ENCODE assay signal across 9 cellular contexts in genomic region chr6:75735491-75736186, GRCh38. TPM values are rescaled to one million over a fixed set of nuclear protein-coding genes. Genes with fewer than 3 reads are reported as not detected.
DNase-seq lines count a peak whose midpoint lies in the region; ATAC-seq lines count a peak whose summit lies in the region.
"Had no signal": no experiment of that assay in that cellular context is flagged by ENCODE, and none has a peak within 500 bp of the region (broad histone marks: within the 10 kb centered on the region; RNA-seq: fewer than 3 reads in every experiment).

No MANE protein-coding gene starts in this region.

- ATAC-seq in GM18858 (IDR thresholded peaks at IDR 0.05; ENCODE audit: unreplicated experiment): peak; percentile 90
- ATAC-seq in HG02798 (IDR thresholded peaks at IDR 0.05; ENCODE audit: poor library complexity, unreplicated experiment): peak; percentile 83

- H2BK5ac ChIP-seq in mesenchymal stem cell (ENCODE audit: low read depth, low read length, poor library complexity, severe bottlenecking): no peak overlapping the region

- no peak overlapping the region for H3K23ac ChIP-seq in mesenchymal stem cell (ENCODE audit: low read length in 2 of 2)

- no peaks in the 10 kb centered on the region for H3K4me1 Mint-ChIP-seq in activated T-helper 2 cell treated with anti-CD3 and anti-CD28 coated beads, Interferon-gamma antibody, Interleukin-2, Interleukin-4, amounts not matched to agents 10 μg/mL and 5 μg/mL and 100 μg/mL, durations not matched to agents 14 hours and 24 hours and 36 hours (ENCODE audit: low read depth)

- no peak overlapping the region for H3K4me3 Mint-ChIP-seq in activated T-helper 2 cell treated with anti-CD3 and anti-CD28 coated beads, Interferon-gamma antibody, Interleukin-2, Interleukin-4, amounts not matched to agents 10 μg/mL and 5 μg/mL and 100 μg/mL, durations not matched to agents 14 hours and 24 hours and 36 hours (ENCODE audit: low read depth)
- H3K4me3 Mint-ChIP-seq: activated T-cell treated with anti-CD3 and anti-CD28 coated beads, Interleukin-2, amount 50 U/mL, for 24 hours had no signal

- H3K9ac ChIP-seq in mesenchymal stem cell (ENCODE audit: low read length): peak overlapping the region; percentile 51

- WGBS in mesenchymal stem cell: no CpG with 5 or more reads among the region's 1 CpG

- H3K9me3 ChIP-seq in mesenchymal stem cell (ENCODE audit: control insufficient read depth, low read length): no peaks in the 10 kb centered on the region

- H3K36me3 ChIP-seq in mesenchymal stem cell (ENCODE audit: control insufficient read depth in 1 of 2, insufficient read depth in 2 of 2, low read depth in 1 of 2, low read length in 2 of 2): no peaks in the 10 kb centered on the region

- peak overlapping the region; percentile 84 for H3K27ac ChIP-seq in mesenchymal stem cell (ENCODE audit: low read length, poor library complexity, severe bottlenecking)

- H3K79me1 ChIP-seq in mesenchymal stem cell (replicated peaks; ENCODE audit: low read length, poor library complexity, severe bottlenecking): no peaks in the 10 kb centered on the region

- H2BK15ac ChIP-seq in mesenchymal stem cell (ENCODE audit: low read depth, poor library complexity, severe bottlenecking): no peak overlapping the region

- H3K27ac Mint-ChIP-seq in activated T-helper 2 cell treated with anti-CD3 and anti-CD28 coated beads, Interferon-gamma antibody, Interleukin-2, Interleukin-4, amounts not matched to agents 10 μg/mL and 5 μg/mL and 100 μg/mL, durations not matched to agents 14 hours and 24 hours and 36 hours: no peak overlapping the region
- H3K27ac Mint-ChIP-seq: activated T-cell treated with anti-CD3 and anti-CD28 coated beads, Interleukin-2, amount 50 U/mL, for 24 hours had no signal

- peaks cover 7% of the 10 kb centered on the region for H3K27me3 Mint-ChIP-seq in activated T-helper 2 cell treated with anti-CD3 and anti-CD28 coated beads, Interferon-gamma antibody, Interleukin-2, Interleukin-4, amounts not matched to agents 10 μg/mL and 5 μg/mL and 100 μg/mL, durations not matched to agents 14 hours and 24 hours and 36 hours (ENCODE audit: low read depth)
- H3K27me3 Mint-ChIP-seq: activated T-cell treated with anti-CD3 and anti-CD28 coated beads, Interleukin-2, amount 50 U/mL, for 24 hours had no signal

- peak overlapping the region; percentile 27 for H3K4me2 ChIP-seq in mesenchymal stem cell (ENCODE audit: low read length, poor library complexity, severe bottlenecking)

- no peak overlapping the region for H2BK12ac ChIP-seq in mesenchymal stem cell (ENCODE audit: low read length in 2 of 2)

- no peak overlapping the region for H3K4ac ChIP-seq in mesenchymal stem cell (ENCODE audit: low read depth in 1 of 2, low read length in 2 of 2)

- H3K4me1 ChIP-seq in mesenchymal stem cell (ENCODE audit: control insufficient read depth, insufficient read depth, low read depth, low read length): no peaks in the 10 kb centered on the region

- no peak overlapping the region for H4K8ac ChIP-seq in mesenchymal stem cell (ENCODE audit: low read length)

- H3K4me3 ChIP-seq in mesenchymal stem cell (ENCODE audit: insufficient read depth in 1 of 2, low read depth in 1 of 2, low read length in 2 of 2): no peak overlapping the region

- H3K18ac ChIP-seq in mesenchymal stem cell (ENCODE audit: low read depth in 1 of 2, low read length in 2 of 2): no peak overlapping the region

- peak; percentile 27 for DNase-seq in OCI-M1 (lab: John Stamatoyannopoulos, UW)
- peak; percentile 67 for DNase-seq in mesenchymal stem cell
- DNase-seq in posterior cingulate gyrus: no peak
- no peak for DNase-seq in NK-92 treated with Interleukin-12 subunit alpha and Interleukin-12 subunit beta, amount 100 ng/mL, for 24 hours (lab: John Stamatoyannopoulos, UW)
- DNase-seq in NCI-H226: no peak
- DNase-seq in activated T-helper 2 cell treated with anti-CD3 and anti-CD28 coated beads, Interferon-gamma antibody, Interleukin-2, Interleukin-4, amounts not matched to agents 10 μg/mL and 5 μg/mL and 100 μg/mL, durations not matched to agents 14 hours and 24 hours and 36 hours (ENCODE audit: low spot score): no peak
- DNase-seq: activated T-cell treated with anti-CD3 and anti-CD28 coated beads, Interleukin-2, amount 50 U/mL, for 24 hours had no signal

- no peaks in the 10 kb centered on the region for H3K9me3 Mint-ChIP-seq in activated T-helper 2 cell treated with anti-CD3 and anti-CD28 coated beads, Interferon-gamma antibody, Interleukin-2, Interleukin-4, amounts not matched to agents 10 μg/mL and 5 μg/mL and 100 μg/mL, durations not matched to agents 14 hours and 24 hours and 36 hours
- H3K9me3 Mint-ChIP-seq: activated T-cell treated with anti-CD3 and anti-CD28 coated beads, Interleukin-2, amount 50 U/mL, for 24 hours had no signal

- no peak overlapping the region for H4K91ac ChIP-seq in mesenchymal stem cell (ENCODE audit: low read length)

- H2BK120ac ChIP-seq in mesenchymal stem cell (ENCODE audit: low read depth, low read length): no peak overlapping the region

- H2AK5ac ChIP-seq in mesenchymal stem cell (ENCODE audit: low read length, severe bottlenecking): no peak overlapping the region

- intact Hi-C loops in posterior cingulate gyrus (cut with DNase I): no loop called here
- intact Hi-C loops in activated T-helper 2 cell treated with anti-CD3 and anti-CD28 coated beads, Interferon-gamma antibody, Interleukin-2, Interleukin-4, amounts not matched to agents 10 μg/mL and 5 μg/mL and 100 μg/mL, durations not matched to agents 14 hours and 24 hours and 36 hours (cut with micrococcal nuclease): no loop called here

- H3K27me3 ChIP-seq in mesenchymal stem cell (ENCODE audit: control insufficient read depth in 1 of 2, insufficient read depth in 1 of 2, low read length in 2 of 2): no peaks in the 10 kb centered on the region

- H3K36me3 Mint-ChIP-seq in activated T-helper 2 cell treated with anti-CD3 and anti-CD28 coated beads, Interferon-gamma antibody, Interleukin-2, Interleukin-4, amounts not matched to agents 10 μg/mL and 5 μg/mL and 100 μg/mL, durations not matched to agents 14 hours and 24 hours and 36 hours (ENCODE audit: low read depth): no peaks in the 10 kb centered on the region

- no peak overlapping the region for H2AFZ ChIP-seq in mesenchymal stem cell (ENCODE audit: low read depth, low read length)

- H3K14ac ChIP-seq in mesenchymal stem cell (ENCODE audit: low read length in 2 of 2): no peak overlapping the region

RNA-seq across cellular contexts. Expression of gene MYO6, which starts 13.4 kb away (rescaled TPM):
- polyA plus RNA-seq in mesenchymal stem cell (2013, experiment 1 of 2): 60.7 TPM
- 60.0 TPM for polyA plus RNA-seq in mesenchymal stem cell (2013, experiment 2 of 2)
- total RNA-seq in activated T-helper 2 cell treated with anti-CD3 and anti-CD28 coated beads, Interferon-gamma antibody, Interleukin-2, Interleukin-4, amounts not matched to agents 10 μg/mL and 5 μg/mL and 100 μg/mL, durations not matched to agents 14 hours and 24 hours and 36 hours: 0.41 and 0.60 TPM in 2 replicates

Comparison
In these comparisons a context has a peak if more than half of its experiments do, and no peak if none do; other contexts are left out.
1. DNase-seq: peak in OCI-M1 (single experiment) and mesenchymal stem cell (single experiment); none in posterior cingulate gyrus (0 of 10), NK-92 treated with Interleukin-12 subunit alpha and Interleukin-12 subunit beta, amount 100 ng/mL, for 24 hours (single experiment), NCI-H226 (single experiment) and activated T-helper 2 cell treated with anti-CD3 and anti-CD28 coated beads, Interferon-gamma antibody, Interleukin-2, Interleukin-4, amounts not matched to agents 10 μg/mL and 5 μg/mL and 100 μg/mL, durations not matched to agents 14 hours and 24 hours and 36 hours (single experiment).